Comparison of ENCODE assay signal across 2 cellular contexts in the genomic region with DNA sequence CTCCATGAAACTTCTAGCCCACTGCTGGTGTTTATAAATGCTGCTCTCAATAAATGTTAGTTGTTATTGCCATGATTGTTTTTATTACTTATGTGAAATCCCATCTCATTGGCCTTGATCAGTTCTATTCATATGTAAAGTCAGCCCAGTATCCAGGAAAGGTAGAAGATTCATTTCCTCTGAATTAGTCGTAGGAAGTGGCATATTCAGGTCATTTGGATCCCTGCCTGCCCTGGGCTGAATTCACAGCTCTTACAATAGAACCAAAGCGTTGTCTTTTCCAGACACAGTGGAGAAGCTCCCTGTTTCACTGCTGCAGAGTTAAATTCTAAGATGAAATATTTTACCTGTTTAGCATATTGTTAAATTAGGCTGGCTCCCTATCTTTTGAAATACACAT.
TF ChIP-seq lines count a peak whose summit lies in the region.

No MANE protein-coding gene starts in this region.

TF ChIP-seq in GM23338, 12 proteins besides CTCF, POLR2A, EP300 and RAD21:
- TF ChIP-seq EZH2phosphoT487 (IDR thresholded peaks at IDR 0.05; ENCODE audit: unreplicated experiment), result no peak
- TF ChIP-seq, protein P1, sequence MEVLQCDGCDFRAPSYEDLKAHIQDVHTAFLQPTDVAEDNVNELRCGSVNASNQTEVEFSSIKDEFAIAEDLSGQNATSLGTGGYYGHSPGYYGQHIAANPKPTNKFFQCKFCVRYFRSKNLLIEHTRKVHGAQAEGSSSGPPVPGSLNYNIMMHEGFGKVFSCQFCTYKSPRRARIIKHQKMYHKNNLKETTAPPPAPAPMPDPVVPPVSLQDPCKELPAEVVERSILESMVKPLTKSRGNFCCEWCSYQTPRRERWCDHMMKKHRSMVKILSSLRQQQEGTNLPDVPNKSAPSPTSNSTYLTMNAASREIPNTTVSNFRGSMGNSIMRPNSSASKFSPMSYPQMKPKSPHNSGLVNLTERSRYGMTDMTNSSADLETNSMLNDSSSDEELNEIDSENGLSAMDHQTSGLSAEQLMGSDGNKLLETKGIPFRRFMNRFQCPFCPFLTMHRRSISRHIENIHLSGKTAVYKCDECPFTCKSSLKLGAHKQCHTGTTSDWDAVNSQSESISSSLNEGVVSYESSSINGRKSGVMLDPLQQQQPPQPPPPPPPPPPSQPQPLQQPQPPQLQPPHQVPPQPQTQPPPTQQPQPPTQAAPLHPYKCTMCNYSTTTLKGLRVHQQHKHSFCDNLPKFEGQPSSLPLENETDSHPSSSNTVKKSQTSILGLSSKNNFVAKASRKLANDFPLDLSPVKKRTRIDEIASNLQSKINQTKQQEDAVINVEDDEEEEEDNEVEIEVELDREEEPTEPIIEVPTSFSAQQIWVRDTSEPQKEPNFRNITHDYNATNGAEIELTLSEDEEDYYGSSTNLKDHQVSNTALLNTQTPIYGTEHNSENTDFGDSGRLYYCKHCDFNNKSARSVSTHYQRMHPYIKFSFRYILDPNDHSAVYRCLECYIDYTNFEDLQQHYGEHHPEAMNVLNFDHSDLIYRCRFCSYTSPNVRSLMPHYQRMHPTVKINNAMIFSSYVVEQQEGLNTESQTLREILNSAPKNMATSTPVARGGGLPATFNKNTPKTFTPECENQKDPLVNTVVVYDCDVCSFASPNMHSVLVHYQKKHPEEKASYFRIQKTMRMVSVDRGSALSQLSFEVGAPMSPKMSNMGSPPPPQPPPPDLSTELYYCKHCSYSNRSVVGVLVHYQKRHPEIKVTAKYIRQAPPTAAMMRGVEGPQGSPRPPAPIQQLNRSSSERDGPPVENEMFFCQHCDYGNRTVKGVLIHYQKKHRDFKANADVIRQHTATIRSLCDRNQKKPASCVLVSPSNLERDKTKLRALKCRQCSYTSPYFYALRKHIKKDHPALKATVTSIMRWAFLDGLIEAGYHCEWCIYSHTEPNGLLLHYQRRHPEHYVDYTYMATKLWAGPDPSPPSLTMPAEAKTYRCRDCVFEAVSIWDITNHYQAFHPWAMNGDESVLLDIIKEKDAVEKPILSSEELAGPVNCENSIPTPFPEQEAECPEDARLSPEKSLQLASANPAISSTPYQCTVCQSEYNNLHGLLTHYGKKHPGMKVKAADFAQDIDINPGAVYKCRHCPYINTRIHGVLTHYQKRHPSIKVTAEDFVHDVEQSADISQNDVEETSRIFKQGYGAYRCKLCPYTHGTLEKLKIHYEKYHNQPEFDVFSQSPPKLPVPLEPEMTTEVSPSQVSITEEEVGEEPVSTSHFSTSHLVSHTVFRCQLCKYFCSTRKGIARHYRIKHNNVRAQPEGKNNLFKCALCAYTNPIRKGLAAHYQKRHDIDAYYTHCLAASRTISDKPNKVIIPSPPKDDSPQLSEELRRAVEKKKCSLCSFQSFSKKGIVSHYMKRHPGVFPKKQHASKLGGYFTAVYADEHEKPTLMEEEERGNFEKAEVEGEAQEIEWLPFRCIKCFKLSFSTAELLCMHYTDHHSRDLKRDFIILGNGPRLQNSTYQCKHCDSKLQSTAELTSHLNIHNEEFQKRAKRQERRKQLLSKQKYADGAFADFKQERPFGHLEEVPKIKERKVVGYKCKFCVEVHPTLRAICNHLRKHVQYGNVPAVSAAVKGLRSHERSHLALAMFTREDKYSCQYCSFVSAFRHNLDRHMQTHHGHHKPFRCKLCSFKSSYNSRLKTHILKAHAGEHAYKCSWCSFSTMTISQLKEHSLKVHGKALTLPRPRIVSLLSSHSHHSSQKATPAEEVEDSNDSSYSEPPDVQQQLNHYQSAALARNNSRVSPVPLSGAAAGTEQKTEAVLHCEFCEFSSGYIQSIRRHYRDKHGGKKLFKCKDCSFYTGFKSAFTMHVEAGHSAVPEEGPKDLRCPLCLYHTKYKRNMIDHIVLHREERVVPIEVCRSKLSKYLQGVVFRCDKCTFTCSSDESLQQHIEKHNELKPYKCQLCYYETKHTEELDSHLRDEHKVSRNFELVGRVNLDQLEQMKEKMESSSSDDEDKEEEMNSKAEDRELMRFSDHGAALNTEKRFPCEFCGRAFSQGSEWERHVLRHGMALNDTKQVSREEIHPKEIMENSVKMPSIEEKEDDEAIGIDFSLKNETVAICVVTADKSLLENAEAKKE (CRISPR knock-in tag; IDR thresholded peaks at IDR 0.05), result no peak
- no peak for TF ChIP-seq ZNF114 (CRISPR knock-in tag; IDR thresholded peaks at IDR 0.05)
- no peak for TF ChIP-seq REST (IDR thresholded peaks at IDR 0.05; ENCODE audit: unreplicated experiment)
- TF ChIP-seq ZNF331 (CRISPR knock-in tag; IDR thresholded peaks at IDR 0.05; ENCODE audit: low read depth), result no peak

TF ChIP-seq in endothelial cell of umbilical vein, 7 proteins besides CTCF, POLR2A, EP300 and RAD21 (continued from another document):
- TF ChIP-seq, protein P2, sequence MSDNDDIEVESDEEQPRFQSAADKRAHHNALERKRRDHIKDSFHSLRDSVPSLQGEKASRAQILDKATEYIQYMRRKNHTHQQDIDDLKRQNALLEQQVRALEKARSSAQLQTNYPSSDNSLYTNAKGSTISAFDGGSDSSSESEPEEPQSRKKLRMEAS (IDR thresholded peaks at IDR 0.05; ENCODE audit: insufficient read depth, insufficient read length), result no peak
- TF ChIP-seq POLR2AphosphoS5 (IDR thresholded peaks at IDR 0.05; ENCODE audit: insufficient read depth, low read depth, low read length), result no peak
- no peak for TF ChIP-seq EZH2 (IDR thresholded peaks at IDR 0.05; ENCODE audit: borderline replicate concordance, low read depth, low read length, severe bottlenecking)
- TF ChIP-seq JUN (IDR thresholded peaks at IDR 0.05; ENCODE audit: borderline replicate concordance, insufficient read depth, insufficient read length, low read depth), result no peak
- TF ChIP-seq MYC (IDR thresholded peaks at IDR 0.05; ENCODE audit: low read depth, low read length), result no peak
- TF ChIP-seq GATA2 (IDR thresholded peaks at IDR 0.05; ENCODE audit: insufficient read depth, insufficient read length, low read depth, low read length), result no peak
TF ChIP-seq in endothelial cell of umbilical vein: peak in this region for 1.
